In genomic region chr22:30289126-30289979, GRCh38 we compare ENCODE assay signal across 1 cellular context.
A peak's percentile ranks its signal among the peaks of the same experiment; 100 is the strongest.
TF ChIP-seq lines count a peak whose summit lies in the region.

Gene CASTOR1 (minus strand): TSS chr22:30289505. CDS start chr22:30289497, 8 bp downstream.

TF ChIP-seq in GM12878, 131 proteins besides CTCF, POLR2A, EP300 and RAD21 (continued from another document and continues in another):
- no peak for TF ChIP-seq ZBTB4 (CRISPR knock-in tag; IDR thresholded peaks at IDR 0.05)
- TF ChIP-seq ATF7 (IDR thresholded peaks at IDR 0.05; ENCODE audit: low read depth), result no peak
- TF ChIP-seq RB1 (IDR thresholded peaks at IDR 0.05; ENCODE audit: borderline replicate concordance), result peak; percentile 33; the same call in 1 of the 2 replicates
- TF ChIP-seq DPF2 (IDR thresholded peaks at IDR 0.05), result peak; percentile 52; the same call in 1 of the 2 replicates
- TF ChIP-seq TCF3 (IDR thresholded peaks at IDR 0.05; ENCODE audit: borderline replicate concordance, insufficient read depth, low read depth, low read length), result peak; percentile 21; the same call in 1 of the 2 replicates
- peak; percentile 56 for TF ChIP-seq BACH1 (IDR thresholded peaks at IDR 0.05; ENCODE audit: borderline replicate concordance)
- no peak for TF ChIP-seq FOS (IDR thresholded peaks at IDR 0.05; ENCODE audit: borderline replicate concordance, extremely low read depth, insufficient read length)
- TF ChIP-seq POU2F2 (IDR thresholded peaks at IDR 0.05; ENCODE audit: borderline replicate concordance, low read depth, low read length), result no peak
- TF ChIP-seq, protein P1, sequence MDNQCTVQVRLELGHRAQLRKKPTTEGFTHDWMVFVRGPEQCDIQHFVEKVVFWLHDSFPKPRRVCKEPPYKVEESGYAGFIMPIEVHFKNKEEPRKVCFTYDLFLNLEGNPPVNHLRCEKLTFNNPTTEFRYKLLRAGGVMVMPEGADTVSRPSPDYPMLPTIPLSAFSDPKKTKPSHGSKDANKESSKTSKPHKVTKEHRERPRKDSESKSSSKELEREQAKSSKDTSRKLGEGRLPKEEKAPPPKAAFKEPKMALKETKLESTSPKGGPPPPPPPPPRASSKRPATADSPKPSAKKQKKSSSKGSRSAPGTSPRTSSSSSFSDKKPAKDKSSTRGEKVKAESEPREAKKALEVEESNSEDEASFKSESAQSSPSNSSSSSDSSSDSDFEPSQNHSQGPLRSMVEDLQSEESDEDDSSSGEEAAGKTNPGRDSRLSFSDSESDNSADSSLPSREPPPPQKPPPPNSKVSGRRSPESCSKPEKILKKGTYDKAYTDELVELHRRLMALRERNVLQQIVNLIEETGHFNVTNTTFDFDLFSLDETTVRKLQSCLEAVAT (IDR thresholded peaks at IDR 0.05), result no peak
- peak in 1 of 2 experiments; percentile 48; a peak in 2 of 4 replicates for TF ChIP-seq IKZF2 (IDR thresholded peaks at IDR 0.05)
- no peak for TF ChIP-seq CHD1 (IDR thresholded peaks at IDR 0.05; ENCODE audit: low read depth, low read length)
- no peak for TF ChIP-seq SREBF2 (IDR thresholded peaks at IDR 0.05; ENCODE audit: low read length)
- TF ChIP-seq SMAD1 (IDR thresholded peaks at IDR 0.05; ENCODE audit: low read depth, partially characterized antibody), result no peak
- TF ChIP-seq CBFB (IDR thresholded peaks at IDR 0.05; ENCODE audit: low read depth), result no peak
- TF ChIP-seq, protein P2, sequence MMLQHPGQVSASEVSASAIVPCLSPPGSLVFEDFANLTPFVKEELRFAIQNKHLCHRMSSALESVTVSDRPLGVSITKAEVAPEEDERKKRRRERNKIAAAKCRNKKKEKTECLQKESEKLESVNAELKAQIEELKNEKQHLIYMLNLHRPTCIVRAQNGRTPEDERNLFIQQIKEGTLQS (IDR thresholded peaks at IDR 0.05; ENCODE audit: borderline replicate concordance, extremely low read depth, low read depth, low read length), result no peak
- no peak for TF ChIP-seq PAX8 (IDR thresholded peaks at IDR 0.05)
- no peak for TF ChIP-seq SKIL (IDR thresholded peaks at IDR 0.05; ENCODE audit: low read depth, poor library complexity, severe bottlenecking)
- peak in 1 of 2 experiments; percentile 54; a peak in 1 of 3 replicates for TF ChIP-seq EGR1 (IDR thresholded peaks at IDR 0.05; ENCODE audit: borderline replicate concordance in 1 of 2, low read depth in 2 of 2, low read length in 2 of 2)
- TF ChIP-seq CREB1 (IDR thresholded peaks at IDR 0.05; ENCODE audit: low read depth), result no peak
- no peak for TF ChIP-seq NFXL1 (IDR thresholded peaks at IDR 0.05; ENCODE audit: borderline replicate concordance)
- no peak for TF ChIP-seq MEF2B (IDR thresholded peaks at IDR 0.05; ENCODE audit: partially characterized antibody, poor library complexity, severe bottlenecking)
- peak; percentile 78 for TF ChIP-seq LARP7 (IDR thresholded peaks at IDR 0.05)
- TF ChIP-seq PAX5 (IDR thresholded peaks at IDR 0.05; ENCODE audit: borderline replicate concordance, low read depth, low read length), result no peak; the same call in 1 of the 2 replicates
- TF ChIP-seq GATAD2B (conservative IDR thresholded peaks at IDR 0.05; ENCODE audit: low read depth), result peak; percentile 56; the same call in 1 of the 2 replicates
- TF ChIP-seq JUND (IDR thresholded peaks at IDR 0.05; ENCODE audit: low read depth, low read length), result no peak
- TF ChIP-seq BCLAF1 (IDR thresholded peaks at IDR 0.05), result no peak
- 0 out of 2 replicates have a peak, but pooled peaks have one; percentile 35 for TF ChIP-seq ZNF207 (IDR thresholded peaks at IDR 0.05; ENCODE audit: borderline replicate concordance)
- TF ChIP-seq NR2F1 (conservative IDR thresholded peaks at IDR 0.05), result 0 out of 2 replicates have a peak, but pooled peaks have one; percentile 26
- TF ChIP-seq CHD2 (IDR thresholded peaks at IDR 0.05; ENCODE audit: borderline replicate concordance, low read depth, low read length), result peak; percentile 50; the same call in 1 of the 2 replicates
- no peak; the same call in 1 of the 2 replicates for TF ChIP-seq MAX (IDR thresholded peaks at IDR 0.05; ENCODE audit: low read depth, low read length)
- TF ChIP-seq TAF1 (IDR thresholded peaks at IDR 0.05; ENCODE audit: borderline replicate concordance, low read depth, low read length), result no peak
- TF ChIP-seq KDM1A (IDR thresholded peaks at IDR 0.05; ENCODE audit: borderline replicate concordance), result no peak
- TF ChIP-seq SMAD5 (IDR thresholded peaks at IDR 0.05; ENCODE audit: low read depth), result no peak
- no peak for TF ChIP-seq ASH2L (IDR thresholded peaks at IDR 0.05; ENCODE audit: borderline replicate concordance, low read depth)
- TF ChIP-seq FOXK2 (IDR thresholded peaks at IDR 0.05), result no peak
- TF ChIP-seq NBN (IDR thresholded peaks at IDR 0.05), result no peak
- peak; percentile 66 for TF ChIP-seq MXI1 (IDR thresholded peaks at IDR 0.05; ENCODE audit: low read depth, low read length)
- TF ChIP-seq BHLHE40 (IDR thresholded peaks at IDR 0.05; ENCODE audit: borderline replicate concordance in 1 of 2, low read depth in 2 of 2, low read length in 1 of 2), result peak in 1 of 2 experiments; percentile 67; a peak in 1 of 4 replicates
- TF ChIP-seq, protein P3, sequence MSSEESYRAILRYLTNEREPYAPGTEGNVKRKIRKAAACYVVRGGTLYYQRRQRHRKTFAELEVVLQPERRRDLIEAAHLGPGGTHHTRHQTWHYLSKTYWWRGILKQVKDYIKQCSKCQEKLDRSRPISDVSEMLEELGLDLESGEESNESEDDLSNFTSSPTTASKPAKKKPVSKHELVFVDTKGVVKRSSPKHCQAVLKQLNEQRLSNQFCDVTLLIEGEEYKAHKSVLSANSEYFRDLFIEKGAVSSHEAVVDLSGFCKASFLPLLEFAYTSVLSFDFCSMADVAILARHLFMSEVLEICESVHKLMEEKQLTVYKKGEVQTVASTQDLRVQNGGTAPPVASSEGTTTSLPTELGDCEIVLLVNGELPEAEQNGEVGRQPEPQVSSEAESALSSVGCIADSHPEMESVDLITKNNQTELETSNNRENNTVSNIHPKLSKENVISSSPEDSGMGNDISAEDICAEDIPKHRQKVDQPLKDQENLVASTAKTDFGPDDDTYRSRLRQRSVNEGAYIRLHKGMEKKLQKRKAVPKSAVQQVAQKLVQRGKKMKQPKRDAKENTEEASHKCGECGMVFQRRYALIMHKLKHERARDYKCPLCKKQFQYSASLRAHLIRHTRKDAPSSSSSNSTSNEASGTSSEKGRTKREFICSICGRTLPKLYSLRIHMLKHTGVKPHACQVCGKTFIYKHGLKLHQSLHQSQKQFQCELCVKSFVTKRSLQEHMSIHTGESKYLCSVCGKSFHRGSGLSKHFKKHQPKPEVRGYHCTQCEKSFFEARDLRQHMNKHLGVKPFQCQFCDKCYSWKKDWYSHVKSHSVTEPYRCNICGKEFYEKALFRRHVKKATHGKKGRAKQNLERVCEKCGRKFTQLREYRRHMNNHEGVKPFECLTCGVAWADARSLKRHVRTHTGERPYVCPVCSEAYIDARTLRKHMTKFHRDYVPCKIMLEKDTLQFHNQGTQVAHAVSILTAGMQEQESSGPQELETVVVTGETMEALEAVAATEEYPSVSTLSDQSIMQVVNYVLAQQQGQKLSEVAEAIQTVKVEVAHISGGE (CRISPR knock-in tag; IDR thresholded peaks at IDR 0.05), result no peak
- TF ChIP-seq CEBPZ (IDR thresholded peaks at IDR 0.05; ENCODE audit: low read depth, low read length), result no peak
- no peak for TF ChIP-seq TBL1XR1 (IDR thresholded peaks at IDR 0.05; ENCODE audit: low read depth, low read length)
- TF ChIP-seq IRF3 (IDR thresholded peaks at IDR 0.05), result no peak
- TF ChIP-seq MTA3 (IDR thresholded peaks at IDR 0.05; ENCODE audit: borderline replicate concordance, low read length), result peak; percentile 4; the same call in 1 of the 2 replicates
